Comparison of ENCODE assay signal across 15 cellular contexts in the genomic region with DNA sequence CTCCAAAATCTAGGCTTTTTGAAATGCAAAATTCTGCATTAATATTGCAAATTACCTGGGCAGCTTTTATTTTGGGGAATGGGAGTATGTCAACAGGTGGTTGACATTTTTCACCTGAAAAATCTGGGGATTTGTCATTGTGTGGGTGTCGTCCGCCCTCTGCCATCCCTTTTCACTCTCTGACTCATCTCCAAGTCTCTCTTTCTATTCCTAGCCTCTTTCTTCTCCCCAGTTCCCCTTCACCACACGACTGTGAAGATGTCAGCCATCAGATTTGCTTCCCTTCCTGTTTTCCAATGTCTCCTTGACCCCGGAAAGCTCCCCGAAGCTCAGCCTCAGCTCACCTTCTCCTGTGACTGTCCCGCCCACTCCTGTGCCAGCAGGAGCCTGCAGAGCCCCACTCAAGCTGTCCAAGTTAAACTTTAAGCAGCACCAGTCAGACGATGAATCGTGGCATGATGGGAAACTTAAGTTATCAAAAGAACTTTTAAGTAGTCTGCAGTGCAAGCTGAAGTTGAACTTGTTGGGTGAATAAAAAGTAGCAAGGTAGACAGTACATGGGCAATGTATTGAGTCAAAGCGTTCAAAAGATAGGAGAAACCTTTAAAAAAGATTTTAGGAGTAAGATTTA.
"Had no signal": no experiment of that assay in that cellular context is flagged by ENCODE, and none has a peak within 500 bp of the region (broad histone marks: within the 10 kb centered on the region; RNA-seq: fewer than 3 reads in every experiment).

No MANE protein-coding gene starts in this region.

- H3K27ac ChIP-seq: body of pancreas, colonic mucosa, neutrophil, parathyroid adenoma, tibial artery, uterus had no signal

- H3K4me1 ChIP-seq: body of pancreas, colonic mucosa, parathyroid adenoma, tibial artery, uterus had no signal

- ATAC-seq: body of pancreas; esophagus mucosa; naive thymus-derived CD8-positive, alpha-beta T cell; stimulated activated effector memory CD8-positive, alpha-beta T cell treated with anti-CD3 and anti-CD28 coated beads, Interleukin-12 subunit alpha, Interleukin-12 subunit beta, amount 100 ng/mL, for 72 hours had no signal

- H2AFZ ChIP-seq: parathyroid adenoma had no signal

- H3K36me3 Mint-ChIP-seq: naive thymus-derived CD8-positive, alpha-beta T cell; stimulated activated effector memory CD8-positive, alpha-beta T cell treated with anti-CD3 and anti-CD28 coated beads, Interleukin-12 subunit alpha, Interleukin-12 subunit beta, amount 100 ng/mL, for 72 hours had no signal

- H3K9me3 Mint-ChIP-seq: naive thymus-derived CD8-positive, alpha-beta T cell; stimulated activated effector memory CD8-positive, alpha-beta T cell treated with anti-CD3 and anti-CD28 coated beads, Interleukin-12 subunit alpha, Interleukin-12 subunit beta, amount 100 ng/mL, for 72 hours had no signal

- H3K79me2 ChIP-seq: parathyroid adenoma had no signal

- H3K27ac Mint-ChIP-seq: stimulated activated effector memory CD8-positive, alpha-beta T cell treated with anti-CD3 and anti-CD28 coated beads, Interleukin-12 subunit alpha, Interleukin-12 subunit beta, amount 100 ng/mL, for 72 hours had no signal

- H3K36me3 ChIP-seq: colonic mucosa, neutrophil, tibial artery, uterus had no signal

- H3K27me3 ChIP-seq: body of pancreas, colonic mucosa, neutrophil, tibial artery, uterus had no signal

- H3K27me3 Mint-ChIP-seq: naive thymus-derived CD8-positive, alpha-beta T cell had no signal

- H3K4me3 Mint-ChIP-seq: naive thymus-derived CD8-positive, alpha-beta T cell; stimulated activated effector memory CD8-positive, alpha-beta T cell treated with anti-CD3 and anti-CD28 coated beads, Interleukin-12 subunit alpha, Interleukin-12 subunit beta, amount 100 ng/mL, for 72 hours had no signal

- H3K4me3 ChIP-seq: body of pancreas, colonic mucosa, tibial artery, uterus had no signal

- DNase-seq: activated CD4-positive, alpha-beta T cell treated with anti-CD3 and anti-CD28 coated beads, Interleukin-2, amount 50 U/mL, for 48 hours; activated naive CD4-positive, alpha-beta T cell treated with Interleukin-2 at 50 U/mL for 16 hours; amygdala; body of pancreas; colonic mucosa; hippocampal formation; mesenchymal stem cell; naive thymus-derived CD8-positive, alpha-beta T cell; retina; tibial artery; uterus had no signal
